In genomic region chr6:41072836-41073202, GRCh38 we compare ENCODE assay signal across 8 cellular contexts. TPM values are rescaled to one million over a fixed set of nuclear protein-coding genes. Genes with fewer than 3 reads are reported as not detected.
DNase-seq lines count a peak whose midpoint lies in the region; ATAC-seq and TF ChIP-seq lines count a peak whose summit lies in the region.

Gene NFYA (plus strand): TSS chr6:41072974. CDS start chr6:41079090, 6,116 bp downstream.

- H3K36me3 ChIP-seq in right atrium auricular region = peaks cover 11% of the 10 kb centered on the region

- peaks cover 0 to 37% of the 10 kb centered on the region in 2 donors for H3K4me1 ChIP-seq in right atrium auricular region

- H3K4me3 ChIP-seq in AG04450 (ENCODE audit: low read depth, low read length) (peak within 1 kb of the TSS; percentile 85), right atrium auricular region (peak within 1 kb of the TSS; percentile 88 to 90)

- DNase-seq in AG04450 (ENCODE audit: low read depth, low spot score) (no peak), RWPE1 (ENCODE audit: low spot score) (peak; percentile 99), amygdala (lab: John Stamatoyannopoulos, UW) (peak in 46 of 56 donors; percentile 97 to 100 (median 100)), right atrium auricular region (ENCODE audit: low spot score) (no peak), renal cortical epithelial cell (ENCODE audit: low read depth) (no peak), AG08395 (ENCODE audit: low spot score) (no peak)

- H3K9me3 ChIP-seq in AG04450 (ENCODE audit: control insufficient read depth, insufficient read depth, low read length) (no peaks in the 10 kb centered on the region), right atrium auricular region (no peaks in the 10 kb centered on the region)

- CTCF ChIA-PET in AG04450 (lab: Charles Lee) (interaction anchor here (0.6 to 3.0 kb wide), 5 partner anchors 10 to 247 kb away, joined by 3 to 7 read pairs (median 4); no protein-coding TSS in a partner anchor), RWPE1 (lab: Yijun Ruan, JAX) (interaction anchor here (0.7 kb wide), 1 partner anchor 105 kb away, joined by 3 read pairs; no protein-coding TSS in a partner anchor)

- TF ChIP-seq CTCF in AG04450 (IDR thresholded peaks at IDR 0.05; ENCODE audit: low read depth, low read length) = no peak
- no peak for TF ChIP-seq CTCF in RWPE1 (conservative IDR thresholded peaks at IDR 0.05; ENCODE audit: low read depth)
- TF ChIP-seq CTCF in right atrium auricular region (IDR thresholded peaks at IDR 0.05) = no peak

- H3K27me3 ChIP-seq in AG04450 (ENCODE audit: control insufficient read depth, insufficient read depth, low read length) = no peaks in the 10 kb centered on the region
- H3K27me3 ChIP-seq in right atrium auricular region = no peaks in the 10 kb centered on the region

- ATAC-seq in GM18873 (IDR thresholded peaks at IDR 0.05; ENCODE audit: low FRiP score, unreplicated experiment) (peak; percentile 64), HG03095 (IDR thresholded peaks at IDR 0.05; ENCODE audit: unreplicated experiment) (peak; percentile 55)

- H3K27ac ChIP-seq in AG04450 (ENCODE audit: low read depth, low read length) (peak within 1 kb of the TSS; percentile 99), RWPE1 (peak within 1 kb of the TSS; percentile 100), right atrium auricular region (peak within 1 kb of the TSS; percentile 99 to 100)

- POLR2A ChIA-PET in AG04450 (lab: Yijun Ruan, JAX) (interaction anchor here (1.0 to 1.3 kb wide), 2 partner anchors 19 to 108 kb away, joined by 4 to 5 read pairs; no protein-coding TSS in a partner anchor), RWPE1 (lab: Yijun Ruan, JAX; ENCODE audit: low non-redundant PET) (interaction anchor here (0.6 to 1.1 kb wide), 2 partner anchors 27 to 633 kb away, joined by 3 to 4 read pairs; no protein-coding TSS in a partner anchor)

RNA-seq across cellular contexts. Expression of gene NFYA, which starts in this region (rescaled TPM):
- 10.1 and 13.4 TPM in 2 replicates for polyA plus RNA-seq in AG04450 (2011; rRNA removed)
- polyA minus RNA-seq in AG04450 (2011; rRNA and poly(A)+ RNA removed) = 31.1 and 31.9 TPM in 2 replicates
- total RNA-seq in right atrium auricular region (1 to 10 TPM; 8.2 to 9.9 TPM), renal cortical epithelial cell (17.5 and 38.8 TPM in 2 replicates)

Comparison
In these comparisons a context has a peak if more than half of its experiments do, and no peak if none do; other contexts are left out.
1. DNase-seq: peak in RWPE1 (single experiment) and amygdala (46 of 56); none in AG04450 (single experiment), right atrium auricular region (single experiment), renal cortical epithelial cell (single experiment) and AG08395 (single experiment).
2. Peak in every context shown above with its lines, with median percentiles within 50 percentile points of each other: H3K27ac ChIP-seq.